9 cellular contexts compared by ENCODE assay signal in genomic region chr14:93954900-93955891, GRCh38. TPM values are rescaled to one million over a fixed set of nuclear protein-coding genes. Genes with fewer than 3 reads are reported as not detected.
DNase-seq lines count a peak whose midpoint lies in the region; ATAC-seq and TF ChIP-seq lines count a peak whose summit lies in the region.
"Had no signal": no experiment of that assay in that cellular context is flagged by ENCODE, and none has a peak within 500 bp of the region (broad histone marks: within the 10 kb centered on the region; RNA-seq: fewer than 3 reads in every experiment).

No MANE protein-coding gene starts in this region.

- H3K4me1 ChIP-seq in cardiac muscle cell (ENCODE audit: low read depth), result peaks cover 61% of the 10 kb centered on the region

- H3K4me3 Mint-ChIP-seq in activated T-helper 1 cell treated with anti-CD3 and anti-CD28 coated beads, Interleukin-12 subunit alpha, Interleukin-12 subunit beta, Interleukin-2, Interleukin-4 antibody, amounts not matched to agents 30 ng/mL and 10 ng/mL and 1 ng/mL, durations not matched to agents 14 hours and 24 hours and 36 hours, result peak overlapping the region; percentile 76
- peak overlapping the region; percentile 99 for H3K4me3 Mint-ChIP-seq in natural killer cell treated with Interleukin-12 subunit alpha and Interleukin-12 subunit beta and Interleukin-15 and Interleukin-18, amount 100 ng/mL, for 72 hours

- H3K36me3 ChIP-seq in cardiac muscle cell, result peaks cover 22% of the 10 kb centered on the region

- peak overlapping the region; percentile 95 for H3K27ac ChIP-seq in cardiac muscle cell
- no peak overlapping the region for H3K27ac ChIP-seq in caudate nucleus (ENCODE audit: low read depth, low read length)

- ATAC-seq in Right ventricle myocardium inferior, result no peak
- ATAC-seq in natural killer cell treated with Interleukin-12 subunit alpha and Interleukin-12 subunit beta and Interleukin-15 and Interleukin-18, amount 100 ng/mL, for 72 hours, result peak; percentile 62 to 69
- no peak for ATAC-seq in HG02970 (IDR thresholded peaks at IDR 0.05; ENCODE audit: low FRiP score, unreplicated experiment)

- DNase-seq in cardiac muscle cell (ENCODE audit: low read depth in 1 of 2, low spot score in 1 of 2), result peak in 1 of 2 donors; percentile 66
- DNase-seq in Right ventricle myocardium inferior (ENCODE audit: missing footprints), result no peak
- no peak for DNase-seq in activated T-helper 1 cell treated with anti-CD3 and anti-CD28 coated beads, Interleukin-12 subunit alpha, Interleukin-12 subunit beta, Interleukin-2, Interleukin-4 antibody, amounts not matched to agents 30 ng/mL and 10 ng/mL and 1 ng/mL, durations not matched to agents 14 hours and 24 hours and 36 hours (ENCODE audit: low spot score)
- peak; percentile 79 for DNase-seq in natural killer cell treated with Interleukin-12 subunit alpha and Interleukin-12 subunit beta and Interleukin-15 and Interleukin-18, amount 100 ng/mL, for 72 hours (ENCODE audit: low spot score)
- DNase-seq in NCI-H2029 treated with DMSO at 0.1 percent for 48 hours (lab: John Stamatoyannopoulos, UW), result no peak
- no peak for DNase-seq in caudate nucleus (lab: John Stamatoyannopoulos, UW)

- H3K27me3 ChIP-seq in cardiac muscle cell, result no peaks in the 10 kb centered on the region

- no peaks in the 10 kb centered on the region for H3K9me3 ChIP-seq in cardiac muscle cell (ENCODE audit: low read depth)

- peak overlapping the region; percentile 100 for H3K27ac Mint-ChIP-seq in activated T-helper 1 cell treated with anti-CD3 and anti-CD28 coated beads, Interleukin-12 subunit alpha, Interleukin-12 subunit beta, Interleukin-2, Interleukin-4 antibody, amounts not matched to agents 30 ng/mL and 10 ng/mL and 1 ng/mL, durations not matched to agents 14 hours and 24 hours and 36 hours
- H3K27ac Mint-ChIP-seq in natural killer cell treated with Interleukin-12 subunit alpha and Interleukin-12 subunit beta and Interleukin-15 and Interleukin-18, amount 100 ng/mL, for 72 hours, result peak overlapping the region; percentile 96

- TF ChIP-seq RAD21 in Ishikawa (IDR thresholded peaks at IDR 0.05; ENCODE audit: low read depth), result no peak

- H3K9me3 Mint-ChIP-seq in activated T-helper 1 cell treated with anti-CD3 and anti-CD28 coated beads, Interleukin-12 subunit alpha, Interleukin-12 subunit beta, Interleukin-2, Interleukin-4 antibody, amounts not matched to agents 30 ng/mL and 10 ng/mL and 1 ng/mL, durations not matched to agents 14 hours and 24 hours and 36 hours, result no peaks in the 10 kb centered on the region
- H3K9me3 Mint-ChIP-seq in natural killer cell treated with Interleukin-12 subunit alpha and Interleukin-12 subunit beta and Interleukin-15 and Interleukin-18, amount 100 ng/mL, for 72 hours, result no peaks in the 10 kb centered on the region

- no peak for TF ChIP-seq EP300 in Ishikawa (IDR thresholded peaks at IDR 0.05; ENCODE audit: borderline replicate concordance)

- H3K4me1 Mint-ChIP-seq in activated T-helper 1 cell treated with anti-CD3 and anti-CD28 coated beads, Interleukin-12 subunit alpha, Interleukin-12 subunit beta, Interleukin-2, Interleukin-4 antibody, amounts not matched to agents 30 ng/mL and 10 ng/mL and 1 ng/mL, durations not matched to agents 14 hours and 24 hours and 36 hours (ENCODE audit: low read depth), result peaks cover 99% of the 10 kb centered on the region
- peaks cover 75 to 90% of the 10 kb centered on the region in 2 donors for H3K4me1 Mint-ChIP-seq in natural killer cell treated with Interleukin-12 subunit alpha and Interleukin-12 subunit beta and Interleukin-15 and Interleukin-18, amount 100 ng/mL, for 72 hours (ENCODE audit: low read depth in 2 of 2)

- intact Hi-C loops in Right ventricle myocardium inferior (cut with DNase I), result loop anchor here (5.0 kb wide), 1 partner anchor 42 kb away; the partner anchor contains the start of gene CCDC197
- intact Hi-C loops in activated T-helper 1 cell treated with anti-CD3 and anti-CD28 coated beads, Interleukin-12 subunit alpha, Interleukin-12 subunit beta, Interleukin-2, Interleukin-4 antibody, amounts not matched to agents 30 ng/mL and 10 ng/mL and 1 ng/mL, durations not matched to agents 14 hours and 24 hours and 36 hours (cut with micrococcal nuclease), result no loop called here

- no peaks in the 10 kb centered on the region for H3K27me3 Mint-ChIP-seq in activated T-helper 1 cell treated with anti-CD3 and anti-CD28 coated beads, Interleukin-12 subunit alpha, Interleukin-12 subunit beta, Interleukin-2, Interleukin-4 antibody, amounts not matched to agents 30 ng/mL and 10 ng/mL and 1 ng/mL, durations not matched to agents 14 hours and 24 hours and 36 hours (ENCODE audit: insufficient read depth)
- no peaks in the 10 kb centered on the region for H3K27me3 Mint-ChIP-seq in natural killer cell treated with Interleukin-12 subunit alpha and Interleukin-12 subunit beta and Interleukin-15 and Interleukin-18, amount 100 ng/mL, for 72 hours

- peaks cover 35% of the 10 kb centered on the region for H3K36me3 Mint-ChIP-seq in activated T-helper 1 cell treated with anti-CD3 and anti-CD28 coated beads, Interleukin-12 subunit alpha, Interleukin-12 subunit beta, Interleukin-2, Interleukin-4 antibody, amounts not matched to agents 30 ng/mL and 10 ng/mL and 1 ng/mL, durations not matched to agents 14 hours and 24 hours and 36 hours (ENCODE audit: low read depth)
- peaks cover 10% of the 10 kb centered on the region for H3K36me3 Mint-ChIP-seq in natural killer cell treated with Interleukin-12 subunit alpha and Interleukin-12 subunit beta and Interleukin-15 and Interleukin-18, amount 100 ng/mL, for 72 hours

- H3K4me3 ChIP-seq in cardiac muscle cell, result peak overlapping the region; percentile 30

- TF ChIP-seq CTCF in cardiac muscle cell (IDR thresholded peaks at IDR 0.05; ENCODE audit: low read depth, low read length), result no peak

TF ChIP-seq in Ishikawa, 13 proteins besides CTCF, POLR2A, EP300 and RAD21:
- TF ChIP-seq, protein P1, sequence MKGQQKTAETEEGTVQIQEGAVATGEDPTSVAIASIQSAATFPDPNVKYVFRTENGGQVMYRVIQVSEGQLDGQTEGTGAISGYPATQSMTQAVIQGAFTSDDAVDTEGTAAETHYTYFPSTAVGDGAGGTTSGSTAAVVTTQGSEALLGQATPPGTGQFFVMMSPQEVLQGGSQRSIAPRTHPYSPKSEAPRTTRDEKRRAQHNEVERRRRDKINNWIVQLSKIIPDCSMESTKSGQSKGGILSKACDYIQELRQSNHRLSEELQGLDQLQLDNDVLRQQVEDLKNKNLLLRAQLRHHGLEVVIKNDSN (IDR thresholded peaks at IDR 0.05), result no peak
- TF ChIP-seq MAX (IDR thresholded peaks at IDR 0.05) (no peak), YY1 (IDR thresholded peaks at IDR 0.05; ENCODE audit: low read depth) (no peak), ZBTB7A (IDR thresholded peaks at IDR 0.05; ENCODE audit: low read depth) (0 out of 2 replicates have a peak, but pooled peaks have one; percentile 17), EGR1 (IDR thresholded peaks at IDR 0.05) (no peak), NFIC (IDR thresholded peaks at IDR 0.05) (no peak), FOXM1 (IDR thresholded peaks at IDR 0.05; ENCODE audit: borderline replicate concordance, low read depth) (no peak)

RNA-seq across cellular contexts. Expression of gene ASB2, which starts 21.2 kb away (rescaled TPM):
- total RNA-seq in cardiac muscle cell, result 208 and 240 TPM in 2 replicates
- 165 and 191 TPM in 2 replicates for polyA plus RNA-seq in cardiac muscle cell
- 294 TPM for total RNA-seq in Right ventricle myocardium inferior
- total RNA-seq in activated T-helper 1 cell treated with anti-CD3 and anti-CD28 coated beads, Interleukin-12 subunit alpha, Interleukin-12 subunit beta, Interleukin-2, Interleukin-4 antibody, amounts not matched to agents 30 ng/mL and 10 ng/mL and 1 ng/mL, durations not matched to agents 14 hours and 24 hours and 36 hours, result 21.1 and 23.4 TPM in 2 replicates
- total RNA-seq in natural killer cell treated with Interleukin-12 subunit alpha and Interleukin-12 subunit beta and Interleukin-15 and Interleukin-18, amount 100 ng/mL, for 72 hours, result 10 to 100 TPM; 12.3 to 55.1 TPM

RNA-seq across cellular contexts. Expression of gene FAM181A, which starts 28.1 kb away (rescaled TPM):
- total RNA-seq in cardiac muscle cell, result not detected in 2 replicates
- polyA plus RNA-seq in cardiac muscle cell, result 0.16 TPM in 1 of 2 replicates, not detected in the other
- not detected for total RNA-seq in Right ventricle myocardium inferior
- total RNA-seq in activated T-helper 1 cell treated with anti-CD3 and anti-CD28 coated beads, Interleukin-12 subunit alpha, Interleukin-12 subunit beta, Interleukin-2, Interleukin-4 antibody, amounts not matched to agents 30 ng/mL and 10 ng/mL and 1 ng/mL, durations not matched to agents 14 hours and 24 hours and 36 hours, result not detected in 2 replicates
- total RNA-seq in natural killer cell treated with Interleukin-12 subunit alpha and Interleukin-12 subunit beta and Interleukin-15 and Interleukin-18, amount 100 ng/mL, for 72 hours, result not detected

RNA-seq across cellular contexts. Expression of gene CCDC197, which starts 41.9 kb away (rescaled TPM):
- not detected in 2 replicates for total RNA-seq in cardiac muscle cell
- polyA plus RNA-seq in cardiac muscle cell, result 0.21 TPM in 1 of 2 replicates, not detected in the other
- 0.84 TPM for total RNA-seq in Right ventricle myocardium inferior
- 0.13 TPM in 1 of 2 replicates, not detected in the other for total RNA-seq in activated T-helper 1 cell treated with anti-CD3 and anti-CD28 coated beads, Interleukin-12 subunit alpha, Interleukin-12 subunit beta, Interleukin-2, Interleukin-4 antibody, amounts not matched to agents 30 ng/mL and 10 ng/mL and 1 ng/mL, durations not matched to agents 14 hours and 24 hours and 36 hours
- total RNA-seq in natural killer cell treated with Interleukin-12 subunit alpha and Interleukin-12 subunit beta and Interleukin-15 and Interleukin-18, amount 100 ng/mL, for 72 hours, result not detected
- polyA plus RNA-seq: keratinocyte had no signal

Comparison
In these comparisons a context has a peak if more than half of its experiments do, and no peak if none do; other contexts are left out.
1. ATAC-seq: peak in natural killer cell treated with Interleukin-12 subunit alpha and Interleukin-12 subunit beta and Interleukin-15 and Interleukin-18, amount 100 ng/mL, for 72 hours (2 of 2); none in Right ventricle myocardium inferior (single experiment) and HG02970 (single experiment).